Comparison of ENCODE assay signal across 1 cellular context in genomic region chr9:108543251-108543768, GRCh38.
TF ChIP-seq lines count a peak whose summit lies in the region.

No MANE protein-coding gene starts in this region.

TF ChIP-seq in HEK293, 187 proteins besides CTCF, POLR2A, EP300 and RAD21 (continued from another document and continues in another):
- TF ChIP-seq ZNF596 (tag by site-specific recombination; IDR thresholded peaks at IDR 0.05) = no peak
- TF ChIP-seq ZNF600 (tag by site-specific recombination; IDR thresholded peaks at IDR 0.05) = no peak
- peak; percentile 75 for TF ChIP-seq ZFP3 (tag by site-specific recombination; IDR thresholded peaks at IDR 0.05; ENCODE audit: low read depth)
- no peak for TF ChIP-seq ZNF426 (tag by site-specific recombination; IDR thresholded peaks at IDR 0.05)
- TF ChIP-seq SALL2 (tag by site-specific recombination; IDR thresholded peaks at IDR 0.05; ENCODE audit: borderline replicate concordance) = no peak
- TF ChIP-seq ZNF707 (tag by site-specific recombination; IDR thresholded peaks at IDR 0.05) = no peak
- TF ChIP-seq, protein P1, sequence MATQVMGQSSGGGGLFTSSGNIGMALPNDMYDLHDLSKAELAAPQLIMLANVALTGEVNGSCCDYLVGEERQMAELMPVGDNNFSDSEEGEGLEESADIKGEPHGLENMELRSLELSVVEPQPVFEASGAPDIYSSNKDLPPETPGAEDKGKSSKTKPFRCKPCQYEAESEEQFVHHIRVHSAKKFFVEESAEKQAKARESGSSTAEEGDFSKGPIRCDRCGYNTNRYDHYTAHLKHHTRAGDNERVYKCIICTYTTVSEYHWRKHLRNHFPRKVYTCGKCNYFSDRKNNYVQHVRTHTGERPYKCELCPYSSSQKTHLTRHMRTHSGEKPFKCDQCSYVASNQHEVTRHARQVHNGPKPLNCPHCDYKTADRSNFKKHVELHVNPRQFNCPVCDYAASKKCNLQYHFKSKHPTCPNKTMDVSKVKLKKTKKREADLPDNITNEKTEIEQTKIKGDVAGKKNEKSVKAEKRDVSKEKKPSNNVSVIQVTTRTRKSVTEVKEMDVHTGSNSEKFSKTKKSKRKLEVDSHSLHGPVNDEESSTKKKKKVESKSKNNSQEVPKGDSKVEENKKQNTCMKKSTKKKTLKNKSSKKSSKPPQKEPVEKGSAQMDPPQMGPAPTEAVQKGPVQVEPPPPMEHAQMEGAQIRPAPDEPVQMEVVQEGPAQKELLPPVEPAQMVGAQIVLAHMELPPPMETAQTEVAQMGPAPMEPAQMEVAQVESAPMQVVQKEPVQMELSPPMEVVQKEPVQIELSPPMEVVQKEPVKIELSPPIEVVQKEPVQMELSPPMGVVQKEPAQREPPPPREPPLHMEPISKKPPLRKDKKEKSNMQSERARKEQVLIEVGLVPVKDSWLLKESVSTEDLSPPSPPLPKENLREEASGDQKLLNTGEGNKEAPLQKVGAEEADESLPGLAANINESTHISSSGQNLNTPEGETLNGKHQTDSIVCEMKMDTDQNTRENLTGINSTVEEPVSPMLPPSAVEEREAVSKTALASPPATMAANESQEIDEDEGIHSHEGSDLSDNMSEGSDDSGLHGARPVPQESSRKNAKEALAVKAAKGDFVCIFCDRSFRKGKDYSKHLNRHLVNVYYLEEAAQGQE (tag by site-specific recombination; IDR thresholded peaks at IDR 0.05) = no peak
- TF ChIP-seq ZNF654 (tag by site-specific recombination; IDR thresholded peaks at IDR 0.05; ENCODE audit: low read depth) = no peak
- TF ChIP-seq ZNF404 (tag by site-specific recombination; IDR thresholded peaks at IDR 0.05) = no peak
- TF ChIP-seq FEZF1 (tag by site-specific recombination; IDR thresholded peaks at IDR 0.05) = no peak; the same call in 1 of the 2 replicates
- peak; percentile 98 for TF ChIP-seq KLF17 (tag by site-specific recombination; IDR thresholded peaks at IDR 0.05)
- TF ChIP-seq ZSCAN16 (tag by site-specific recombination; IDR thresholded peaks at IDR 0.05) = no peak
- TF ChIP-seq ZNF16 (tag by site-specific recombination; IDR thresholded peaks at IDR 0.05; ENCODE audit: low read depth) = no peak
- TF ChIP-seq GLI2 (tag by site-specific recombination; IDR thresholded peaks at IDR 0.05; ENCODE audit: borderline replicate concordance, low read depth) = no peak
- TF ChIP-seq, protein P2, sequence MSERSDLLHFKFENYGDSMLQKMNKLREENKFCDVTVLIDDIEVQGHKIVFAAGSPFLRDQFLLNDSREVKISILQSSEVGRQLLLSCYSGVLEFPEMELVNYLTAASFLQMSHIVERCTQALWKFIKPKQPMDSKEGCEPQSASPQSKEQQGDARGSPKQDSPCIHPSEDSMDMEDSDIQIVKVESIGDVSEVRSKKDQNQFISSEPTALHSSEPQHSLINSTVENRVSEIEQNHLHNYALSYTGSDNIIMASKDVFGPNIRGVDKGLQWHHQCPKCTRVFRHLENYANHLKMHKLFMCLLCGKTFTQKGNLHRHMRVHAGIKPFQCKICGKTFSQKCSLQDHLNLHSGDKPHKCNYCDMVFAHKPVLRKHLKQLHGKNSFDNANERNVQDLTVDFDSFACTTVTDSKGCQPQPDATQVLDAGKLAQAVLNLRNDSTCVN (tag by site-specific recombination; optimal IDR thresholded peaks at IDR 0.05) = no peak
- no peak for TF ChIP-seq ZNF2 (tag by site-specific recombination; IDR thresholded peaks at IDR 0.05)
- TF ChIP-seq ZNF184 (tag by site-specific recombination; IDR thresholded peaks at IDR 0.05) = no peak; the same call in 1 of the 2 replicates
- TF ChIP-seq OSR2 (tag by site-specific recombination; IDR thresholded peaks at IDR 0.05) = no peak; the same call in 1 of the 2 replicates
- no peak for TF ChIP-seq YY1 (tag by site-specific recombination; IDR thresholded peaks at IDR 0.05)
- no peak for TF ChIP-seq PRDM10 (tag by site-specific recombination; IDR thresholded peaks at IDR 0.05)
- TF ChIP-seq ZNF664 (tag by site-specific recombination; IDR thresholded peaks at IDR 0.05) = no peak
- TF ChIP-seq ZBTB1 (tag by site-specific recombination; IDR thresholded peaks at IDR 0.05) = no peak
- TF ChIP-seq MZF1 (tag by site-specific recombination; IDR thresholded peaks at IDR 0.05; ENCODE audit: borderline replicate concordance) = no peak
- TF ChIP-seq ZNF629 (tag by site-specific recombination; IDR thresholded peaks at IDR 0.05) = peak; percentile 75
- no peak for TF ChIP-seq ZNF433 (tag by site-specific recombination; IDR thresholded peaks at IDR 0.05; ENCODE audit: low read depth)
- TF ChIP-seq HIC1 (tag by site-specific recombination; IDR thresholded peaks at IDR 0.05) = peak; percentile 77
- TF ChIP-seq GLI4 (tag by site-specific recombination; IDR thresholded peaks at IDR 0.05) = no peak
- no peak for TF ChIP-seq ZNF175 (tag by site-specific recombination; IDR thresholded peaks at IDR 0.05)
- TF ChIP-seq ZNF785 (tag by site-specific recombination; IDR thresholded peaks at IDR 0.05) = no peak
- TF ChIP-seq WT1 (tag by site-specific recombination; IDR thresholded peaks at IDR 0.05) = peak; percentile 94
- TF ChIP-seq ZNF585B (tag by site-specific recombination; IDR thresholded peaks at IDR 0.05) = no peak
- TF ChIP-seq ZNF792 (tag by site-specific recombination; IDR thresholded peaks at IDR 0.05) = no peak
- TF ChIP-seq, protein P3, sequence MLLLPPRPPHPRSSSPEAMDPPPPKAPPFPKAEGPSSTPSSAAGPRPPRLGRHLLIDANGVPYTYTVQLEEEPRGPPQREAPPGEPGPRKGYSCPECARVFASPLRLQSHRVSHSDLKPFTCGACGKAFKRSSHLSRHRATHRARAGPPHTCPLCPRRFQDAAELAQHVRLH (tag by site-specific recombination; IDR thresholded peaks at IDR 0.05) = no peak
- no peak for TF ChIP-seq ZBTB17 (tag by site-specific recombination; IDR thresholded peaks at IDR 0.05)
- no peak for TF ChIP-seq ZBTB44 (tag by site-specific recombination; IDR thresholded peaks at IDR 0.05)
- TF ChIP-seq ZNF843 (tag by site-specific recombination; IDR thresholded peaks at IDR 0.05) = 0 out of 2 replicates have a peak, but pooled peaks have one; percentile 61
- no peak for TF ChIP-seq ZFP37 (tag by site-specific recombination; IDR thresholded peaks at IDR 0.05)
- TF ChIP-seq, protein P4, sequence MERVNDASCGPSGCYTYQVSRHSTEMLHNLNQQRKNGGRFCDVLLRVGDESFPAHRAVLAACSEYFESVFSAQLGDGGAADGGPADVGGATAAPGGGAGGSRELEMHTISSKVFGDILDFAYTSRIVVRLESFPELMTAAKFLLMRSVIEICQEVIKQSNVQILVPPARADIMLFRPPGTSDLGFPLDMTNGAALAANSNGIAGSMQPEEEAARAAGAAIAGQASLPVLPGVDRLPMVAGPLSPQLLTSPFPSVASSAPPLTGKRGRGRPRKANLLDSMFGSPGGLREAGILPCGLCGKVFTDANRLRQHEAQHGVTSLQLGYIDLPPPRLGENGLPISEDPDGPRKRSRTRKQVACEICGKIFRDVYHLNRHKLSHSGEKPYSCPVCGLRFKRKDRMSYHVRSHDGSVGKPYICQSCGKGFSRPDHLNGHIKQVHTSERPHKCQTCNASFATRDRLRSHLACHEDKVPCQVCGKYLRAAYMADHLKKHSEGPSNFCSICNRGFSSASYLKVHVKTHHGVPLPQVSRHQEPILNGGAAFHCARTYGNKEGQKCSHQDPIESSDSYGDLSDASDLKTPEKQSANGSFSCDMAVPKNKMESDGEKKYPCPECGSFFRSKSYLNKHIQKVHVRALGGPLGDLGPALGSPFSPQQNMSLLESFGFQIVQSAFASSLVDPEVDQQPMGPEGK (tag by site-specific recombination; IDR thresholded peaks at IDR 0.05) = peak; percentile 59
- TF ChIP-seq ZNF239 (tag by site-specific recombination; IDR thresholded peaks at IDR 0.05) = no peak
- TF ChIP-seq ZNF791 (tag by site-specific recombination; IDR thresholded peaks at IDR 0.05) = no peak
- TF ChIP-seq KLF7 (tag by site-specific recombination; IDR thresholded peaks at IDR 0.05; ENCODE audit: borderline replicate concordance) = peak; percentile 48; the same call in 1 of the 2 replicates
- no peak for TF ChIP-seq ZNF221 (tag by site-specific recombination; IDR thresholded peaks at IDR 0.05; ENCODE audit: borderline replicate concordance)
- TF ChIP-seq ZNF133 (tag by site-specific recombination; IDR thresholded peaks at IDR 0.05) = no peak
- no peak for TF ChIP-seq ZNF76 (tag by site-specific recombination; IDR thresholded peaks at IDR 0.05; ENCODE audit: borderline replicate concordance, low read depth)
- no peak for TF ChIP-seq ZNF701 (tag by site-specific recombination; IDR thresholded peaks at IDR 0.05)
- peak; percentile 47 for TF ChIP-seq ZFHX2 (tag by site-specific recombination; conservative IDR thresholded peaks at IDR 0.05)
- TF ChIP-seq YY2 (tag by site-specific recombination; IDR thresholded peaks at IDR 0.05) = no peak
- no peak for TF ChIP-seq ZNF146 (tag by site-specific recombination; IDR thresholded peaks at IDR 0.05)
- no peak for TF ChIP-seq ZSCAN30 (tag by site-specific recombination; IDR thresholded peaks at IDR 0.05)
- TF ChIP-seq ZNF571 (tag by site-specific recombination; IDR thresholded peaks at IDR 0.05) = no peak
- no peak for TF ChIP-seq MYNN (tag by site-specific recombination; IDR thresholded peaks at IDR 0.05; ENCODE audit: borderline replicate concordance)
- no peak for TF ChIP-seq ZNF544 (tag by site-specific recombination; IDR thresholded peaks at IDR 0.05)
- TF ChIP-seq, protein P5, sequence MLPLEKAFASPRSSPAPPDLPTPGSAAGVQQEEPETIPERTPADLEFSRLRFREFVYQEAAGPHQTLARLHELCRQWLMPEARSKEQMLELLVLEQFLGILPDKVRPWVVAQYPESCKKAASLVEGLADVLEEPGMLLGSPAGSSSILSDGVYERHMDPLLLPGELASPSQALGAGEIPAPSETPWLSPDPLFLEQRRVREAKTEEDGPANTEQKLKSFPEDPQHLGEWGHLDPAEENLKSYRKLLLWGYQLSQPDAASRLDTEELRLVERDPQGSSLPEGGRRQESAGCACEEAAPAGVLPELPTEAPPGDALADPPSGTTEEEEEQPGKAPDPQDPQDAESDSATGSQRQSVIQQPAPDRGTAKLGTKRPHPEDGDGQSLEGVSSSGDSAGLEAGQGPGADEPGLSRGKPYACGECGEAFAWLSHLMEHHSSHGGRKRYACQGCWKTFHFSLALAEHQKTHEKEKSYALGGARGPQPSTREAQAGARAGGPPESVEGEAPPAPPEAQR (tag by site-specific recombination; IDR thresholded peaks at IDR 0.05) = no peak
